In the genomic region with DNA sequence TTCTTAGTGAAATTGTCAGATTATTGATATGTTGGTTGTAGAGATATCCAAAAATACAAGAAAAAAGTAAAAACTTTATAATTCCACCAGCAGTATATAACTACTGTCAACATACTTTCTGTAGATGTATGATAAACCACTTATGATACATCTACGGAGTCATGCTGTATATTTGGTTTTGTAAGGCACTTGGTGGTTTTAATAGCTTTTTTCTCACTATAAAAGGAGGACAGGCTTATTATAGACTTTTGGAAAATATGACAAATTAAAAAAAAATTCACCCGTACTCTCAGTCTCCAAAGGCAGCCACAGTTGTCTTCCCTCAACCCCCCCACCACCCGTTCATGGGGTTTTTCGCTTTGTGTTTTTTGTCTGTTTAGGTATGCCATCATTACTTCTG, we compare ENCODE assay signal across 9 cellular contexts. TPM values are rescaled to one million over a fixed set of nuclear protein-coding genes. Genes with fewer than 3 reads are reported as not detected.
DNase-seq lines count a peak whose midpoint lies in the region; ATAC-seq and TF ChIP-seq lines count a peak whose summit lies in the region.
"Had no signal": no experiment of that assay in that cellular context is flagged by ENCODE, and none has a peak within 500 bp of the region (broad histone marks: within the 10 kb centered on the region; RNA-seq: fewer than 3 reads in every experiment).

No MANE protein-coding gene starts in this region.

- peak overlapping the region; percentile 90 to 96 (median 93) for H3K4me3 Mint-ChIP-seq in CD4-positive, CD25-positive, alpha-beta regulatory T cell

- H3K9ac ChIP-seq in colonic mucosa (ENCODE audit: low read depth in 2 of 2, low read length in 2 of 2): peak overlapping the region in 1 of 2 donors; percentile 97

- no peak overlapping the region for H3K27ac ChIP-seq in CD4-positive, CD25-positive, alpha-beta regulatory T cell (ENCODE audit: insufficient read depth, low read length, poor library complexity, severe bottlenecking)
- peak overlapping the region; percentile 93 for H3K27ac ChIP-seq in Panc1 (ENCODE audit: low read length)
- peak overlapping the region; percentile 95 for H3K27ac ChIP-seq in colonic mucosa
- H3K27ac ChIP-seq in prostate gland: peak overlapping the region; percentile 96 to 99

- CTCF ChIA-PET in Panc1 (lab: Charles Lee): no interaction called here

- H3K4me1 Mint-ChIP-seq in CD4-positive, CD25-positive, alpha-beta regulatory T cell: peaks cover 6 to 61% (median 27%) of the 10 kb centered on the region in 4 donors

- H3K36me3 Mint-ChIP-seq in CD4-positive, CD25-positive, alpha-beta regulatory T cell: no peaks in the 10 kb centered on the region

- no TSS peak for BruUV-seq in Panc1 (replicated peaks; lab: Mats Ljungman, UMichigan)

- in situ Hi-C loops in Panc1 (cut with HindIII; ENCODE audit: low pct_unique_long_range_greater_than_20kb, low sequenced_read_pairs): no loop called here

- H3K27me3 ChIP-seq in CD4-positive, CD25-positive, alpha-beta regulatory T cell (ENCODE audit: control insufficient read depth, insufficient read depth, low read length): no peaks in the 10 kb centered on the region
- H3K27me3 ChIP-seq in Panc1 (ENCODE audit: control insufficient read depth, insufficient read depth, low read length): no peaks in the 10 kb centered on the region
- H3K27me3 ChIP-seq in colonic mucosa: no peaks in the 10 kb centered on the region
- no peaks in the 10 kb centered on the region for H3K27me3 ChIP-seq in prostate gland (replicated peaks; ENCODE audit: insufficient read depth)

- DNase-seq in CD4-positive, CD25-positive, alpha-beta regulatory T cell: no peak
- DNase-seq in Panc1 (ENCODE audit: low read depth, low spot score) (no peak), colonic mucosa (no peak), prostate gland (ENCODE audit: low spot score) (no peak), dedifferentiated amniotic fluid mesenchymal stem cell (ENCODE audit: extremely low spot score) (no peak), DMS 273 treated with DMSO at 0.1 percent for 48 hours (lab: John Stamatoyannopoulos, UW) (no peak), iPS-NIHi7 (ENCODE audit: extremely low spot score) (no peak)
- DNase-seq: dermis blood vessel endothelial cell had no signal

- no peaks in the 10 kb centered on the region for H3K9me3 ChIP-seq in CD4-positive, CD25-positive, alpha-beta regulatory T cell (ENCODE audit: control insufficient read depth in 2 of 2, low read length in 2 of 2)
- H3K9me3 ChIP-seq in Panc1 (ENCODE audit: control insufficient read depth, insufficient read depth, low read depth, low read length) (no peaks in the 10 kb centered on the region), colonic mucosa (no peaks in the 10 kb centered on the region), prostate gland (no peaks in the 10 kb centered on the region)

- peak overlapping the region; percentile 86 to 95 (median 93) for H3K27ac Mint-ChIP-seq in CD4-positive, CD25-positive, alpha-beta regulatory T cell

- H3K4me3 ChIP-seq in CD4-positive, CD25-positive, alpha-beta regulatory T cell (ENCODE audit: low read depth, low read length): no peak overlapping the region
- H3K4me3 ChIP-seq in Panc1 (ENCODE audit: low read depth in 2 of 2, low read length in 2 of 2) (no peak overlapping the region), colonic mucosa (no peak overlapping the region), prostate gland (no peak overlapping the region)

- intact Hi-C loops in Panc1 (cut with micrococcal nuclease; ENCODE audit: unreplicated experiment) (no loop called here), colonic mucosa (cut with DNase I) (no loop called here), prostate gland (cut with DNase I) (no loop called here)

- H3K4me1 ChIP-seq in CD4-positive, CD25-positive, alpha-beta regulatory T cell (ENCODE audit: control insufficient read depth, insufficient read depth, low read length, poor library complexity, severe bottlenecking): peaks cover 38% of the 10 kb centered on the region
- H3K4me1 ChIP-seq in Panc1 (ENCODE audit: control insufficient read depth, insufficient read depth, low read length) (peaks cover 82% of the 10 kb centered on the region), colonic mucosa (peaks cover 50% of the 10 kb centered on the region), prostate gland (replicated peaks) (peaks cover 85% of the 10 kb centered on the region)

- no peak for ATAC-seq in CD4-positive, CD25-positive, alpha-beta regulatory T cell (ENCODE audit: low read depth in 2 of 2)
- no peak for ATAC-seq in Panc1
- no peak for ATAC-seq in GM21737 (IDR thresholded peaks at IDR 0.05; ENCODE audit: unreplicated experiment)

- no peak for TF ChIP-seq POLR2A in prostate gland (IDR thresholded peaks at IDR 0.05)

- POLR2A ChIA-PET in Panc1 (lab: Charles Lee): interaction anchor here (0.8 kb wide), 1 partner anchor 10 kb away, joined by 6 read pairs; no protein-coding TSS in a partner anchor

- TF ChIP-seq CTCF in Panc1 (IDR thresholded peaks at IDR 0.05) (no peak), colonic mucosa (IDR thresholded peaks at IDR 0.05) (no peak), prostate gland (IDR thresholded peaks at IDR 0.05) (no peak)

- no peaks in the 10 kb centered on the region for H3K36me3 ChIP-seq in CD4-positive, CD25-positive, alpha-beta regulatory T cell (ENCODE audit: control insufficient read depth, insufficient read depth, low read length)
- no peaks in the 10 kb centered on the region for H3K36me3 ChIP-seq in Panc1 (ENCODE audit: control insufficient read depth, insufficient read depth, low read length)
- H3K36me3 ChIP-seq in colonic mucosa: no peaks in the 10 kb centered on the region
- no peaks in the 10 kb centered on the region for H3K36me3 ChIP-seq in prostate gland

- WGBS in prostate gland: 72% methylated on average over 4 of the region's 4 CpGs

- H3K9me3 Mint-ChIP-seq in CD4-positive, CD25-positive, alpha-beta regulatory T cell: no peaks in the 10 kb centered on the region

- H3K27me3 Mint-ChIP-seq in CD4-positive, CD25-positive, alpha-beta regulatory T cell: no peaks in the 10 kb centered on the region

RNA-seq across cellular contexts. Expression of gene RAI1, which starts 14.8 kb away (rescaled TPM):
- total RNA-seq in CD4-positive, CD25-positive, alpha-beta regulatory T cell: 11.4 TPM
- 1 to 10 TPM in 3 of 4 donors, under 1 TPM in 1; 0.80 to 1.2 (median 1.1) TPM for polyA plus RNA-seq in CD4-positive, CD25-positive, alpha-beta regulatory T cell
- 51.0 TPM for total RNA-seq in Panc1 (2021; ENCODE audit: unreplicated experiment)
- 39.2 TPM for polyA plus RNA-seq in Panc1 (2012; ENCODE audit: insufficient read length)
- total RNA-seq in colonic mucosa: 10 to 100 TPM; 21.8 to 24.5 TPM
- 10 to 100 TPM; 69.2 to 71.0 TPM for total RNA-seq in prostate gland
